8 cellular contexts compared by ENCODE assay signal in the genomic region with DNA sequence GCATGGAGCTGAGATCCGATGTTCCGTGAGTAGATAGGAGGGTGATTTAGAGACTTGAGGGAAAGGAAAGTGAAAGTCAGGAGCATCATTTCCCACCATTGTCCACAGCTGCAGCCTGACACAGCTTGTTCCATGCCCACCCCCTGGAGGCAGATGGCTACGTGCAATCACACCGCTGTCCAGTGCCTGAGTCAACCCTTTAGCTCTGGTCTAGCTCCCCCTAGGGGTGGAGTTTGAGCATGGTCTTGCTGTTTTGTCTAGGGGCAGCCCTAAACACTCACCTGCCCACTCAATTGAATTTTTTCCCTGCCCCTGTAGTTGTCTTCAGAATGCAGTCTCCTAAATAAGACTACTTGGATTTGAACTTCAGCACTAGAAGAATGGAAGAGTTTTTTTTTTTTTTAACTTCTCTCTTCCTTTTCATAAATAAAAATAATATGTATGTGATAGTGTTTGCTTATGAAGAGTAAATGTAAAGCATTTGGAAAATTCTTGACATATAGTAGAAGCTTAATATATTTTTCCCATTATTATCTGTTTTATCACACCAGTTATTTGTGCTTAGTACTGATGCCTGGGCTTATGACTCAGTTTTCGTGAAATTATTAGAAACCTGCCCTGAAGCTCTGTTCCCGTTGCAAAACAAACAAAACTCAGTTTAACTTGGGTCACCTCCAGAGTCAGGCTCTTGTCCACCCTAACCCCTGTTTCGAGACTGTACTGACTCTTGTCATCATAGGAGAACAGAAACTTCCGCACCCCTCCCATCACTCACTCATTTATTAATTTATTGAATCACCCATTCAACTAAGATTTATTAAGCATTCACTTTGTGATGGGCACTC.
DNase-seq lines count a peak whose midpoint lies in the region; ATAC-seq and TF ChIP-seq lines count a peak whose summit lies in the region.

No MANE protein-coding gene starts in this region.

- no peak overlapping the region for H3K27ac ChIP-seq in WERI-Rb-1

- no peaks in the 10 kb centered on the region for H3K9me3 ChIP-seq in WERI-Rb-1 (ENCODE audit: severe bottlenecking)

- DNase-seq in AG10803 (ENCODE audit: low read depth) (peak; percentile 81), NCI-H187 treated with DMSO at 0.1 percent for 48 hours (lab: John Stamatoyannopoulos, UW) (peak; percentile 62), WERI-Rb-1 (peak; percentile 75), globus pallidus (ENCODE audit: low spot score) (peak; percentile 46), posterior cingulate gyrus (peak in 6 of 10 donors; percentile 16 to 83 (median 49))
- DNase-seq in effector CD4-positive, alpha-beta T cell, result no peak

- peak; percentile 97 for TF ChIP-seq CTCF in AG10803 (conservative IDR thresholded peaks at IDR 0.05; ENCODE audit: low read length)
- peak; percentile 93 for TF ChIP-seq CTCF in WERI-Rb-1 (IDR thresholded peaks at IDR 0.05; ENCODE audit: low read depth, low read length)

- no peak overlapping the region for H3K4me3 ChIP-seq in AG10803 (ENCODE audit: low read length)
- H3K4me3 ChIP-seq in WERI-Rb-1 (ENCODE audit: low read depth, low read length), result no peak overlapping the region

- peaks cover 36% of the 10 kb centered on the region for H3K27me3 ChIP-seq in WERI-Rb-1 (ENCODE audit: insufficient read depth, low read depth, severe bottlenecking)

- intact Hi-C loops in posterior cingulate gyrus (cut with DNase I), result loop anchor here (5.0 kb wide), 1 partner anchor 607 kb away; no protein-coding TSS in a partner anchor

- peak; percentile 44 for ATAC-seq in GM18499 (IDR thresholded peaks at IDR 0.05; ENCODE audit: insufficient read depth, unreplicated experiment)
- ATAC-seq in HG02885 (IDR thresholded peaks at IDR 0.05; ENCODE audit: poor library complexity, unreplicated experiment), result peak; percentile 79

- no peaks in the 10 kb centered on the region for H3K36me3 ChIP-seq in WERI-Rb-1
